In genomic region chr4:147195386-147195785, GRCh38 we compare ENCODE assay signal across 22 cellular contexts.
DNase-seq lines count a peak whose midpoint lies in the region; TF ChIP-seq lines count a peak whose summit lies in the region.
"Had no signal": no experiment of that assay in that cellular context is flagged by ENCODE, and none has a peak within 500 bp of the region (broad histone marks: within the 10 kb centered on the region; RNA-seq: fewer than 3 reads in every experiment).

No MANE protein-coding gene starts in this region.

- H3K4me1 Mint-ChIP-seq in H9, result peaks cover 19 to 25% of the 10 kb centered on the region in 2 experiments

- no peaks in the 10 kb centered on the region for H3K36me3 ChIP-seq in thyroid gland

- H4K91ac ChIP-seq in H9 (ENCODE audit: insufficient read length, low read depth, low read length), result no peak overlapping the region

- H3K9ac ChIP-seq in H9 (ENCODE audit: extremely low read depth, insufficient read length, low read length), result no peak overlapping the region
- H3K9ac ChIP-seq: GM23248, SK-N-SH had no signal

- H3K27me3 ChIP-seq in H9 (ENCODE audit: insufficient read depth, low read length) (no peaks in the 10 kb centered on the region), thyroid gland (no peaks in the 10 kb centered on the region)

- intact Hi-C loops in thyroid gland (cut with DNase I), result no loop called here

- no peaks in the 10 kb centered on the region for H3K23me2 ChIP-seq in H9 (ENCODE audit: insufficient read length, low read depth, low read length, poor library complexity, severe bottlenecking)

- WGBS in H9 (ENCODE audit: extremely low coverage, insufficient read length, low lambda C conversion rate), result no CpG with 5 or more reads among the region's 2 CpGs
- 25 to 43% methylated on average over 2 of the region's 2 CpGs for WGBS in thyroid gland, 2 donors

- no peak overlapping the region for H3K4me2 ChIP-seq in H9 (ENCODE audit: insufficient read depth, insufficient read length, low read length)
- H3K4me2 ChIP-seq: SK-N-SH had no signal

- no peak overlapping the region for H3K14ac ChIP-seq in H9 (ENCODE audit: insufficient read depth, low read length)

- no peak overlapping the region for H2AK5ac ChIP-seq in H9 (ENCODE audit: insufficient read length, low read length)

- H3K23ac ChIP-seq in H9 (ENCODE audit: insufficient read length, low read depth, low read length), result no peak overlapping the region

- no peak overlapping the region for H2BK12ac ChIP-seq in H9 (ENCODE audit: insufficient read length, low read depth, low read length)

- H2AFZ ChIP-seq in H9 (ENCODE audit: low read length), result no peak overlapping the region
- H2AFZ ChIP-seq: GM23248 had no signal

- TF ChIP-seq CTCF in H9 (conservative IDR thresholded peaks at IDR 0.05) (no peak), astrocyte of the spinal cord (IDR thresholded peaks at IDR 0.05; ENCODE audit: low read depth, low read length) (no peak), thyroid gland (IDR thresholded peaks at IDR 0.05) (no peak)

- H3T11ph ChIP-seq in H9 (ENCODE audit: low read length), result no peak overlapping the region

- H4K8ac ChIP-seq in H9 (replicated peaks; ENCODE audit: insufficient read length, low read depth, low read length), result no peak overlapping the region

- H2BK20ac ChIP-seq in H9 (ENCODE audit: low read depth, low read length, poor library complexity, severe bottlenecking), result no peak overlapping the region

- H3K27me3 Mint-ChIP-seq in H9 (ENCODE audit: low read depth), result no peaks in the 10 kb centered on the region

- no peak for DNase-seq in H9
- DNase-seq in astrocyte of the spinal cord (ENCODE audit: low read depth, low spot score), result peak; percentile 43
- DNase-seq in kidney glomerular epithelial cell (lab: John Stamatoyannopoulos, UW), result peak; percentile 45
- peak in 1 of 2 donors; percentile 35 for DNase-seq in thyroid gland
- no peak for DNase-seq in HCEC 1CT
- DNase-seq in NCI-H1105 (lab: John Stamatoyannopoulos, UW), result no peak
- DNase-seq in HK-2 (ENCODE audit: unreplicated experiment), result no peak
- DNase-seq: ACHN, AML-193, DMS79 treated with DMSO at 0.1 percent for 48 hours, GM23248, KBM-7, MV-4-11, NCI-H1417 treated with DMSO at 0.1 percent for 48 hours, NCI-H187 treated with DMSO at 0.1 percent for 48 hours, NCI-H2227 treated with DMSO at 0.1 percent for 48 hours, NCI-H524, PC-3, RPMI8226, SHP77 treated with DMSO at 0.1 percent for 48 hours, SK-N-SH had no signal

- H3K79me1 ChIP-seq in H9 (ENCODE audit: insufficient read depth, low read depth, low read length, poor library complexity, severe bottlenecking), result no peaks in the 10 kb centered on the region

- H3K9me3 Mint-ChIP-seq in H9, result no peaks in the 10 kb centered on the region

- no peak overlapping the region for H2BK120ac ChIP-seq in H9 (ENCODE audit: low read depth, low read length, poor library complexity, severe bottlenecking)

- no peak for TF ChIP-seq POLR2A in thyroid gland (IDR thresholded peaks at IDR 0.05)

- no peaks in the 10 kb centered on the region for H3K9me3 ChIP-seq in H9 (ENCODE audit: control insufficient read depth, low read depth, low read length)
- no peaks in the 10 kb centered on the region for H3K9me3 ChIP-seq in thyroid gland
- H3K9me3 ChIP-seq: SK-N-SH had no signal

- no peak overlapping the region for H3K18ac ChIP-seq in H9 (ENCODE audit: insufficient read length, low read depth, low read length)

- in situ Hi-C loops in astrocyte of the spinal cord (cut with HindIII; ENCODE audit: low sequenced_read_pairs), result no loop called here

- 0 out of 2 replicates have a peak overlapping the region, but pooled peaks have one; percentile 73 for H2BK15ac ChIP-seq in H9 (ENCODE audit: low read depth, low read length)

- no peak overlapping the region for H3K27ac Mint-ChIP-seq in H9

- H2BK5ac ChIP-seq in H9 (ENCODE audit: insufficient read length, low read length), result no peak overlapping the region

- no peaks in the 10 kb centered on the region for H3K36me3 Mint-ChIP-seq in H9 (ENCODE audit: insufficient read depth in 1 of 3, low read depth in 3 of 3)

- H3K4ac ChIP-seq in H9 (ENCODE audit: low read depth, low read length), result no peak overlapping the region

- no peak overlapping the region for H3K27ac ChIP-seq in H9 (ENCODE audit: insufficient read length, low read depth, low read length)
- H3K27ac ChIP-seq in thyroid gland, result peak overlapping the region in 2 of 3 donors; percentile 26 to 51
- H3K27ac ChIP-seq: C4-2B, GM23248 had no signal

- H3K79me2 ChIP-seq in H9 (ENCODE audit: insufficient read depth, low read length), result no peaks in the 10 kb centered on the region

- H3K4me1 ChIP-seq in H9 (ENCODE audit: insufficient read depth, low read length) (0 out of 2 replicates have a peak, but pooled peaks cover 5% of the 10 kb centered on the region), thyroid gland (peaks cover 14 to 21% of the 10 kb centered on the region in 2 donors)

- H3K4me3 ChIP-seq in astrocyte of the spinal cord (ENCODE audit: low read depth, low read length) (no peak overlapping the region), thyroid gland (replicated peaks in 1 of 3) (no peak overlapping the region)
- H3K4me3 ChIP-seq: GM23248 had no signal

- H4K20me1 ChIP-seq in H9 (ENCODE audit: control insufficient read depth, insufficient read depth, insufficient read length), result no peaks in the 10 kb centered on the region

- H3K4me3 Mint-ChIP-seq in H9, result no peak overlapping the region

- H3K56ac ChIP-seq in H9 (ENCODE audit: insufficient read length, low read depth, low read length), result no peak overlapping the region

- H4K5ac ChIP-seq in H9 (ENCODE audit: insufficient read length, low read depth, low read length), result no peak overlapping the region

Comparison
In these comparisons a context has a peak if more than half of its experiments do, and no peak if none do; other contexts are left out.
1. DNase-seq: peak in astrocyte of the spinal cord (single experiment) and kidney glomerular epithelial cell (single experiment); none in H9 (single experiment), HCEC 1CT (single experiment), NCI-H1105 (single experiment) and HK-2 (single experiment).